ENCODE assay signal across 1 cellular context in the genomic region with DNA sequence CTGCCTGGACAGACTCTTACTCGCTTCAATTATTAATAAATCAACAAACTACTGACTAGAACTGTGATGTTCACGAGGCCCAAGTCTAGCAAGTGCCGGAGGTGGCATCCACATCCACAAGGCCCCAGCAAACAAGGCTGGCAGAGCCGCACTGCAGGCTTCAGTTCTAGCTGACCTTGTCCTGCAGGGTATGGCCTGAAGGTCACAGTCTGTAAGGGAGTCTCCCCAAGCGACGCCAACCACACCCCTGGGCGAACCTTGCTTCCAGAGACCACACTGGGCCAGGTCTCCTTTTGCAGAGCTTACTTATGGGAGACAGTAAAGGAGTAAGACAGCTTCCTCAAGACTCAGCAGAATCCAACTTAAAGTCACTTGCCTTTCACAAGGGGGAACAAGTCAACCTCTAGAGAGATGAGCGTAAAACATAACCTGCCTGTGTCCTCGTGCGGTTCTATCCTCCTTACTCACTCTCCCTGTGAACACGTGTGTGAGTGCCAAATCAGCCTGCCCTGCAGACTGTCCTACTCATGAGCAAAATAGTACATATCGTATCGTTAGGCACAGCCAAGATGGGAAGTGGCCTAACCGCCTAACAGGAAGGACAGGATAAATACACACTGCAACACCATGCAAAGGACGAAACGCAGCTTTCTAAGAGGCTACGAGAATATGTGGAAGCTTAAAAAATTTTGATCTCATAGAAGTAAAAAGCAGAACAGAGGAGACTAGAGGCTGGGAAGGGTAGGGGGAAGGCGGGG.
TF ChIP-seq lines count a peak whose summit lies in the region.

No MANE protein-coding gene starts in this region.

TF ChIP-seq in endothelial cell of umbilical vein, 7 proteins besides CTCF, POLR2A, EP300 and RAD21:
- TF ChIP-seq, protein P1, sequence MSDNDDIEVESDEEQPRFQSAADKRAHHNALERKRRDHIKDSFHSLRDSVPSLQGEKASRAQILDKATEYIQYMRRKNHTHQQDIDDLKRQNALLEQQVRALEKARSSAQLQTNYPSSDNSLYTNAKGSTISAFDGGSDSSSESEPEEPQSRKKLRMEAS (IDR thresholded peaks at IDR 0.05; ENCODE audit: insufficient read depth, insufficient read length), result peak; percentile 69
- TF ChIP-seq MYC (IDR thresholded peaks at IDR 0.05; ENCODE audit: low read depth, low read length), result no peak
